Comparison of ENCODE assay signal across 1 cellular context in genomic region chr1:165875604-165876003, GRCh38.
TF ChIP-seq lines count a peak whose summit lies in the region.

No MANE protein-coding gene starts in this region.

TF ChIP-seq in GM23338, 12 proteins besides CTCF, POLR2A, EP300 and RAD21 (continued from another document):
- TF ChIP-seq ZNF462 (CRISPR knock-in tag; IDR thresholded peaks at IDR 0.05) (no peak), JUNB (IDR thresholded peaks at IDR 0.05; ENCODE audit: unreplicated experiment) (no peak), NANOG (IDR thresholded peaks at IDR 0.05; ENCODE audit: borderline replicate concordance) (no peak), POLR2AphosphoS5 (IDR thresholded peaks at IDR 0.05; ENCODE audit: low read depth) (no peak), CREB1 (CRISPR knock-in tag; IDR thresholded peaks at IDR 0.05; ENCODE audit: low read depth) (no peak), REST (IDR thresholded peaks at IDR 0.05; ENCODE audit: unreplicated experiment) (no peak), EZH2phosphoT487 (IDR thresholded peaks at IDR 0.05; ENCODE audit: unreplicated experiment) (no peak), EZH2 (IDR thresholded peaks at IDR 0.05; ENCODE audit: low read depth, unreplicated experiment) (no peak)
TF ChIP-seq in GM23338: peak in this region for 0.
